Comparison of ENCODE assay signal across 1 cellular context in genomic region chr15:78301326-78301725, GRCh38.
TF ChIP-seq lines count a peak whose summit lies in the region.

No MANE protein-coding gene starts in this region.

TF ChIP-seq in HepG2, 621 proteins besides CTCF, POLR2A, EP300 and RAD21:
- TF ChIP-seq GATAD2A (CRISPR knock-in tag; IDR thresholded peaks at IDR 0.05) (no peak), ZBTB21 (CRISPR knock-in tag; IDR thresholded peaks at IDR 0.05) (no peak), SALL1 (CRISPR knock-in tag; IDR thresholded peaks at IDR 0.05) (no peak)
- TF ChIP-seq, protein P1, sequence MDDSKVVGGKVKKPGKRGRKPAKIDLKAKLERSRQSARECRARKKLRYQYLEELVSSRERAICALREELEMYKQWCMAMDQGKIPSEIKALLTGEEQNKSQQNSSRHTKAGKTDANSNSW (CRISPR knock-in tag; IDR thresholded peaks at IDR 0.05; ENCODE audit: borderline replicate concordance), result no peak
